ENCODE assay signal across 16 cellular contexts in the genomic region with DNA sequence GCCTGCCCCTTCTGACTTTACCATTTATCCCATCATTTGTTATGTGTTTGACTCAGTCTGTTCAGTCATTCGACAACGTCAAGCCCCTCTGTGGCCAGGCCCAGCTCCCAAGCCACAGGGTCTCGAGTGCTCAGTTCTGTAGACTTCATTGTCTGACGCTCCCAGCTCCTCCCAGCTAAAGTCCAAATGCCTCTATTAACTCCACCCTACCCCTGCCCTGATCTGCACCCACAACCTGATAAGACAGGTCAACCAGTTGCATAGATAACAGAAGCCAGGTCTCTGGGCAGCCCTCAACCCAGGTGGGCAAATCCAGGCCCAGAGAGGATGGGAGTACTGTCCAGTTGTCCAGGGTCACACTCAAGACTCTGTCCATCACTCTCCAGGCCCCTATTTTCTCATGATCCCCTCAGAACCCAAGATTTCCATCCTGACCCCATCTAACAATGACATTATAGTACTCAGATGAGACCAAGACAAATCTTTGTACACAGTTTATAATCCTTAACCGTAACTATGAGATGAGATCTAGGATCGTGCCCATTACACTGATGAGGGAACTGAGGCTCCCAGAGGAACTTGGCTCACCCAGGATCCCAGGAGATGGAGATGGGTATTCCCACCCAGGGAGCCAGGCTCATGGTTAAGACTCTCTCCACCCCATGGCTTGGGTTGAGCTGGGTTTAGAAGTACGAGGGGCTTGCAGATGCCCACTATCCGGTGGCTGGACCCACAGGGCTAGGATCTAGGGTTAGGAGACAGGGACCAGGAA. TPM values are rescaled to one million over a fixed set of nuclear protein-coding genes. Genes with fewer than 3 reads are reported as not detected.
DNase-seq lines count a peak whose midpoint lies in the region; ATAC-seq, FAIRE-seq and TF ChIP-seq lines count a peak whose summit lies in the region.
"Had no signal": no experiment of that assay in that cellular context is flagged by ENCODE, and none has a peak within 500 bp of the region (broad histone marks: within the 10 kb centered on the region; RNA-seq: fewer than 3 reads in every experiment).

No MANE protein-coding gene starts in this region.

- no peak for TF ChIP-seq RAD21 in H1 (IDR thresholded peaks at IDR 0.05 in 1 of 2, conservative IDR thresholded peaks at IDR 0.05 in 1 of 2; ENCODE audit: low read depth in 2 of 2, low read length in 2 of 2)

- POLR2A ChIA-PET in H1 (lab: Charles Lee; ENCODE audit: partially characterized antibody), result interaction anchor here (0.6 to 1.6 kb wide), 4 partner anchors 8 to 245 kb away, joined by 3 to 8 read pairs (median 3); no protein-coding TSS in a partner anchor

- peaks cover 24% of the 10 kb centered on the region for H3K27me3 Mint-ChIP-seq in mesothelial cell of epicardium (ENCODE audit: low read depth)

- TF ChIP-seq POLR2A in H1 (IDR thresholded peaks at IDR 0.05; ENCODE audit: control extremely low read depth in 1 of 2, low read depth in 2 of 2, low read length in 2 of 2), result no peak

- no peak overlapping the region for H3K56ac ChIP-seq in H1 (replicated peaks; ENCODE audit: insufficient read length, low read depth, low read length)

- peak overlapping the region; percentile 65 for H3K4me3 ChIP-seq in cardiac muscle cell
- H3K4me3 ChIP-seq in right atrium auricular region, result no peak overlapping the region
- peak overlapping the region; percentile 30 to 66 (median 35) for H3K4me3 ChIP-seq in H1 (ENCODE audit: extremely low read depth in 1 of 4, insufficient read depth in 2 of 4, low read depth in 3 of 4, low read length in 4 of 4)

- peak overlapping the region; percentile 61 for H3K4me3 Mint-ChIP-seq in mesothelial cell of epicardium
- H3K4me3 Mint-ChIP-seq: activated naive CD4-positive, alpha-beta T cell treated with anti-CD3 and anti-CD28 coated beads, Interleukin-2, amount 50 U/mL, for 24 hours; T-helper 1 cell treated with Interleukin-12 subunit alpha and Interleukin-12 subunit beta and Interleukin-4 antibody, amounts not matched to agents 30 μg/mL and 1 μg/mL, for 36 hours had no signal

- H3K4ac ChIP-seq in H1 (replicated peaks; ENCODE audit: insufficient read length, low read depth, low read length), result no peak overlapping the region

- H3K79me2 ChIP-seq in H1 (ENCODE audit: control insufficient read depth in 1 of 2, insufficient read depth in 2 of 2, low read length in 2 of 2), result no peaks in the 10 kb centered on the region

- ATAC-seq in HG02852 (IDR thresholded peaks at IDR 0.05; ENCODE audit: unreplicated experiment), result no peak
- ATAC-seq in omental fat pad (ENCODE audit: low FRiP score), result no peak
- no peak for ATAC-seq in HG03378 (IDR thresholded peaks at IDR 0.05; ENCODE audit: unreplicated experiment)

- no peak overlapping the region for H2BK20ac ChIP-seq in H1 (ENCODE audit: low read length)

- H2BK12ac ChIP-seq in H1 (ENCODE audit: low read depth, low read length), result no peak overlapping the region; the same call in 1 of the 2 replicates

- no peak overlapping the region for H3K14ac ChIP-seq in H1 (ENCODE audit: insufficient read length)

- H3K4me1 ChIP-seq in cardiac muscle cell (ENCODE audit: low read depth) (no peaks in the 10 kb centered on the region), right atrium auricular region (peaks cover 0 to 7% of the 10 kb centered on the region in 2 donors), H1 (replicated peaks in 1 of 4; ENCODE audit: control insufficient read depth in 3 of 4, insufficient read depth in 4 of 4, low read length in 3 of 4) (peaks cover 0 to 7% (median 5%) of the 10 kb centered on the region in 4 experiments; a peak in 5 of 7 replicates)

- H3K9ac ChIP-seq in H1 (replicated peaks in 1 of 4; ENCODE audit: extremely low read depth in 1 of 4, low read depth in 3 of 4, low read length in 3 of 4), result 0 out of 7 replicates have a peak overlapping the region, but pooled peaks of 1 of the 4 experiments have one; percentile 2

- no peaks in the 10 kb centered on the region; the same call in 1 of the 2 replicates for H3K79me1 ChIP-seq in H1 (ENCODE audit: low read depth, low read length)

- H2BK15ac ChIP-seq in H1 (ENCODE audit: low read length), result no peak overlapping the region

- H3K23ac ChIP-seq in H1 (ENCODE audit: insufficient read length), result no peak overlapping the region

- no peak overlapping the region for H4K5ac ChIP-seq in H1 (ENCODE audit: insufficient read length, low read depth, low read length)

- H3K27ac ChIP-seq in cardiac muscle cell (no peak overlapping the region), right atrium auricular region (no peak overlapping the region), H1 (ENCODE audit: low read depth, low read length) (no peak overlapping the region)

- DNase-seq in cardiac muscle cell (ENCODE audit: low read depth in 1 of 2, low spot score in 1 of 2), result no peak
- no peak for DNase-seq in right atrium auricular region (ENCODE audit: low spot score)
- no peak for DNase-seq in H1 (ENCODE audit: low read depth in 1 of 2, low spot score in 2 of 2)
- DNase-seq in mesothelial cell of epicardium (ENCODE audit: low spot score in 2 of 2, unreplicated experiment in 2 of 2), result no peak
- no peak for DNase-seq in stimulated activated CD4-positive, alpha-beta T cell treated with anti-CD3 and anti-CD28 coated beads, Interleukin-4, amount 100 ng/mL, for 24 hours
- DNase-seq in omental fat pad (ENCODE audit: low spot score), result no peak
- DNase-seq: activated CD4-positive, alpha-beta T cell treated with anti-CD3 and anti-CD28 coated beads for 4 hours; activated CD8-positive, alpha-beta memory T cell treated with anti-CD3 and anti-CD28 coated beads, Interleukin-2, amount 50 U/mL, for 48 hours; CD4-positive, alpha-beta memory T cell; effector CD4-positive, alpha-beta T cell; NCI-H2107 had no signal

- peaks cover 0 to 11% of the 10 kb centered on the region in 2 experiments for H4K20me1 ChIP-seq in H1 (replicated peaks in 1 of 2; ENCODE audit: control insufficient read depth in 1 of 2, insufficient read depth in 2 of 2, low read length in 2 of 2)

- no peak for FAIRE-seq in H1 (lab: Jason Lieb, UNC)

- 0 out of 2 replicates have a peak overlapping the region, but pooled peaks have one; percentile 42 for H2AFZ ChIP-seq in H1 (ENCODE audit: low read length)

- H3K27me3 ChIP-seq in cardiac muscle cell (no peaks in the 10 kb centered on the region), right atrium auricular region (no peaks in the 10 kb centered on the region), H1 (replicated peaks in 1 of 4; ENCODE audit: control insufficient read depth in 3 of 4, extremely low read depth in 1 of 4, insufficient read depth in 3 of 4, low read length in 3 of 4) (no peaks in the 10 kb centered on the region; a peak in 1 of 7 replicates)

- no peaks in the 10 kb centered on the region for H3K4me1 Mint-ChIP-seq in mesothelial cell of epicardium

- H2BK120ac ChIP-seq in H1 (replicated peaks; ENCODE audit: low read depth, low read length), result no peak overlapping the region

- no peak for TF ChIP-seq EP300 in H1 (IDR thresholded peaks at IDR 0.05; ENCODE audit: borderline replicate concordance in 1 of 2, low read depth in 2 of 2, low read length in 2 of 2)

- H3K4me2 ChIP-seq in H1 (ENCODE audit: insufficient read depth in 1 of 2, low read depth in 2 of 2, low read length in 2 of 2), result peak overlapping the region; percentile 53 to 74

- peaks cover 7% of the 10 kb centered on the region for H3K36me3 ChIP-seq in cardiac muscle cell
- peaks cover 16% of the 10 kb centered on the region for H3K36me3 ChIP-seq in right atrium auricular region
- peaks cover 0 to 7% (median 5%) of the 10 kb centered on the region in 4 experiments; a peak in 2 of 8 replicates for H3K36me3 ChIP-seq in H1 (ENCODE audit: control insufficient read depth in 2 of 4, insufficient read depth in 4 of 4, low read length in 3 of 4)

- peaks cover 5% of the 10 kb centered on the region for H3K36me3 Mint-ChIP-seq in mesothelial cell of epicardium

- H3K27ac Mint-ChIP-seq in mesothelial cell of epicardium, result no peak overlapping the region
- H3K27ac Mint-ChIP-seq: activated naive CD4-positive, alpha-beta T cell treated with anti-CD3 and anti-CD28 coated beads, Interleukin-2, amount 50 U/mL, for 24 hours; T-helper 1 cell treated with Interleukin-12 subunit alpha and Interleukin-12 subunit beta and Interleukin-4 antibody, amounts not matched to agents 30 μg/mL and 1 μg/mL, for 36 hours had no signal

- no peak overlapping the region for H3K18ac ChIP-seq in H1 (ENCODE audit: extremely low read depth, low read length)

- no peak overlapping the region for H2AK5ac ChIP-seq in H1 (ENCODE audit: low read depth, low read length)

- no peaks in the 10 kb centered on the region for H3K9me3 Mint-ChIP-seq in mesothelial cell of epicardium
- H3K9me3 Mint-ChIP-seq: activated naive CD4-positive, alpha-beta T cell treated with anti-CD3 and anti-CD28 coated beads, Interleukin-2, amount 50 U/mL, for 24 hours; CD4-positive, alpha-beta memory T cell; T-helper 1 cell treated with Interleukin-12 subunit alpha and Interleukin-12 subunit beta and Interleukin-4 antibody, amounts not matched to agents 30 μg/mL and 1 μg/mL, for 36 hours had no signal

- 89% methylated on average over 8 of the region's 8 CpGs; no CpG with 5 or more reads in 1 of the 2 experiments for WGBS in H1 (ENCODE audit: extremely low coverage in 1 of 2, insufficient coverage in 1 of 2, insufficient read length in 1 of 2, insufficient replicate concordance in 2 of 2, low coverage in 1 of 2, low lambda C conversion rate in 2 of 2, missing lambda C conversion rate in 1 of 2), 2 experiments

- TF ChIP-seq CTCF in cardiac muscle cell (IDR thresholded peaks at IDR 0.05; ENCODE audit: low read depth, low read length), result no peak
- no peak for TF ChIP-seq CTCF in right atrium auricular region (IDR thresholded peaks at IDR 0.05)
- no peak for TF ChIP-seq CTCF in H1 (IDR thresholded peaks at IDR 0.05; ENCODE audit: control extremely low read depth in 1 of 3, insufficient read depth in 1 of 3, low read depth in 1 of 3, low read length in 3 of 3)
- TF ChIP-seq CTCF in mesothelial cell of epicardium (IDR thresholded peaks at IDR 0.05; ENCODE audit: unreplicated experiment), result no peak
- no peak for TF ChIP-seq CTCF in omental fat pad (IDR thresholded peaks at IDR 0.05)

- peaks cover 2% of the 10 kb centered on the region; the same call in 1 of the 2 replicates for H3K23me2 ChIP-seq in H1 (ENCODE audit: low read depth, low read length)

- H4K8ac ChIP-seq in H1 (ENCODE audit: extremely low read depth, insufficient read depth, low read length), result no peak overlapping the region; the same call in 1 of the 2 replicates

- H2BK5ac ChIP-seq in H1 (ENCODE audit: low read depth, low read length), result no peak overlapping the region

- no peak overlapping the region for H4K91ac ChIP-seq in H1 (replicated peaks; ENCODE audit: insufficient read length, low read length)

- H3K9me3 ChIP-seq in cardiac muscle cell (ENCODE audit: low read depth) (no peaks in the 10 kb centered on the region), right atrium auricular region (no peaks in the 10 kb centered on the region), H1 (ENCODE audit: insufficient read depth in 2 of 2, low read depth in 1 of 2, low read length in 1 of 2) (no peaks in the 10 kb centered on the region)

- CTCF ChIA-PET in H1 (lab: Charles Lee; ENCODE audit: partially characterized antibody), result interaction anchor here (1.1 kb wide), 1 partner anchor 9 kb away, joined by 3 read pairs; a partner anchor contains a TSS

RNA-seq across cellular contexts. Expression of a gene that starts 1.1 kb away (rescaled TPM):
- 4.9 and 9.6 TPM in 2 replicates for total RNA-seq in cardiac muscle cell
- polyA plus RNA-seq in cardiac muscle cell, result 12.1 and 13.5 TPM in 2 replicates
- under 1 TPM; 0.63 to 0.75 TPM for total RNA-seq in right atrium auricular region
- total RNA-seq in H1 (2021; fragmentation: NEBNext Ultra II Directional; extraction: Animal tissue kit (Norgen Biotek cat#: 25700)), result 5.3 and 6.5 TPM in 2 replicates
- 10.1 and 12.9 TPM in 2 replicates for polyA plus RNA-seq in H1 (2011; rRNA removed)
- polyA plus RNA-seq in H1 (2011; cell fraction: cytosol; rRNA removed), result 7.7 TPM
- 23.1 TPM for polyA plus RNA-seq in H1 (2011; cell fraction: nucleus; rRNA removed)
- 2.8 to 9.1 TPM (median 6.3 TPM) in 4 replicates for polyA plus RNA-seq in H1 (2012, experiment 1 of 2)
- polyA plus RNA-seq in H1 (2012, experiment 2 of 2), result 5.6 TPM
- 6.5 TPM for polyA plus RNA-seq in H1 (2013, experiment 1 of 2)
- 5.9 TPM for polyA plus RNA-seq in H1 (2013, experiment 2 of 2)
- 3.7 TPM in 2 replicates for polyA minus RNA-seq in H1 (2011; rRNA and poly(A)+ RNA removed)
- polyA minus RNA-seq in H1 (2011; cell fraction: cytosol; rRNA and poly(A)+ RNA removed), result 2.5 TPM
- 3.7 TPM for polyA minus RNA-seq in H1 (2011; cell fraction: nucleus; rRNA and poly(A)+ RNA removed)
- 3.5 to 5.7 TPM (median 4.0 TPM) in 3 replicates for total RNA-seq in mesothelial cell of epicardium
- total RNA-seq in omental fat pad, result under 1 TPM in 2 of 4 donors, not detected in 2; 0.31 to 0.47 TPM
- total RNA-seq: A172; CD4-positive, alpha-beta memory T cell had no signal
- polyA plus RNA-seq: CD4-positive, alpha-beta memory T cell had no signal

RNA-seq across cellular contexts. Expression of a gene that starts 48.3 kb away (rescaled TPM):
- total RNA-seq in cardiac muscle cell (74.5 and 76.0 TPM in 2 replicates), right atrium auricular region (10 to 100 TPM; 33.7 to 36.6 TPM), mesothelial cell of epicardium (70.2 to 77.2 TPM (median 74.9 TPM) in 3 replicates), omental fat pad (10 to 100 TPM; 22.8 to 31.2 (median 24.8) TPM)
- polyA plus RNA-seq in cardiac muscle cell (73.7 and 84.6 TPM in 2 replicates), H1 (2011; rRNA removed) (38.5 and 56.6 TPM in 2 replicates)
- 65.2 and 70.5 TPM in 2 replicates for total RNA-seq in H1 (2021; fragmentation: NEBNext Ultra II Directional; extraction: Animal tissue kit (Norgen Biotek cat#: 25700))
- polyA plus RNA-seq in H1 (2011; cell fraction: cytosol; rRNA removed), result 66.9 TPM
- polyA plus RNA-seq in H1 (2011; cell fraction: nucleus; rRNA removed), result 143 TPM
- polyA plus RNA-seq in H1 (2012, experiment 1 of 2), result 70.0 to 90.1 TPM (median 81.2 TPM) in 4 replicates
- 41.7 TPM for polyA plus RNA-seq in H1 (2012, experiment 2 of 2)
- 66.1 TPM for polyA plus RNA-seq in H1 (2013, experiment 1 of 2)
- polyA plus RNA-seq in H1 (2013, experiment 2 of 2), result 58.2 TPM
- polyA minus RNA-seq in H1 (2011; rRNA and poly(A)+ RNA removed), result 30.0 and 32.8 TPM in 2 replicates
- polyA minus RNA-seq in H1 (2011; cell fraction: cytosol; rRNA and poly(A)+ RNA removed), result 30.8 TPM
- 44.9 TPM for polyA minus RNA-seq in H1 (2011; cell fraction: nucleus; rRNA and poly(A)+ RNA removed)

RNA-seq across cellular contexts. Expression of a gene that starts 48.6 kb away (rescaled TPM):
- 46.0 and 78.5 TPM in 2 replicates for total RNA-seq in cardiac muscle cell
- polyA plus RNA-seq in cardiac muscle cell, result 43.6 and 53.9 TPM in 2 replicates
- total RNA-seq in right atrium auricular region, result 10 to 100 TPM; 22.1 to 31.3 TPM
- total RNA-seq in H1 (2021; fragmentation: NEBNext Ultra II Directional; extraction: Animal tissue kit (Norgen Biotek cat#: 25700)), result 40.8 TPM in 2 replicates
- 32.0 and 43.7 TPM in 2 replicates for polyA plus RNA-seq in H1 (2011; rRNA removed)
- polyA plus RNA-seq in H1 (2011; cell fraction: cytosol; rRNA removed), result 32.1 TPM
- 98.5 TPM for polyA plus RNA-seq in H1 (2011; cell fraction: nucleus; rRNA removed)
- polyA plus RNA-seq in H1 (2012, experiment 1 of 2), result 23.0 to 31.5 TPM (median 28.2 TPM) in 4 replicates
- polyA plus RNA-seq in H1 (2012, experiment 2 of 2), result 16.4 TPM
- polyA plus RNA-seq in H1 (2013, experiment 1 of 2), result 16.2 TPM
- polyA plus RNA-seq in H1 (2013, experiment 2 of 2), result 13.9 TPM
- polyA minus RNA-seq in H1 (2011; rRNA and poly(A)+ RNA removed), result 87.6 and 99.4 TPM in 2 replicates
- 42.6 TPM for polyA minus RNA-seq in H1 (2011; cell fraction: cytosol; rRNA and poly(A)+ RNA removed)
- 79.4 TPM for polyA minus RNA-seq in H1 (2011; cell fraction: nucleus; rRNA and poly(A)+ RNA removed)
- total RNA-seq in mesothelial cell of epicardium, result 93.0 to 107 TPM (median 94.7 TPM) in 3 replicates
- 10 to 100 TPM; 27.6 to 78.5 (median 44.3) TPM for total RNA-seq in omental fat pad

Comparison
In these comparisons a context has a peak if more than half of its experiments do, and no peak if none do; other contexts are left out.
1. H3K4me3 ChIP-seq: peak in cardiac muscle cell (single experiment) and H1 (4 of 4); none in right atrium auricular region (0 of 2).